ENCODE assay signal across 8 cellular contexts in the genomic region with DNA sequence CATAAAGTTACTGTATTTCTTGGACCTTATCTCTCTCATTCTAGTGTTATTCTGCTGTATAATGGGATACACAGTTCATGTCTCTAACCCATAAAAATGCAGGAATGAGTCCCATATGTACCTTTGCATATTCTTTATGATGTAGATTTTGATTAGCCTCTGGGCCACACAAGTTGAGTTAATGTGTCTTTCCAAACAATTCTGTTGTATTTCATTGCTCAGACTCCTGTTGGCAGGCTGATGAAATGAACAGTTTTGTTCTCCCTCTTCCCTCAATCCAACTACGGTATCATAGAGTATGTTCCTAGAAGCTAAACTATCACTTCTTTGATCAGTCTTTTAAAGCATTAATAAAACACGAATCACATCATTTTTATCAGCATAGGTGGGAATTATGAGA.
"Had no signal": no experiment of that assay in that cellular context is flagged by ENCODE, and none has a peak within 500 bp of the region (broad histone marks: within the 10 kb centered on the region; RNA-seq: fewer than 3 reads in every experiment).

No MANE protein-coding gene starts in this region.

- H3K4me3 Mint-ChIP-seq: HFFc6 had no signal

- DNase-seq: GOT3, H7, HFFc6, IMR-90, KG1 had no signal

- ATAC-seq: HCT116, K562 had no signal

- H3K4me3 ChIP-seq: K562 had no signal

- H3K9me3 Mint-ChIP-seq: HFFc6 had no signal

- H3K27ac Mint-ChIP-seq: HFFc6 had no signal

- H3K27ac ChIP-seq: HL-60 had no signal
